29 cellular contexts compared by ENCODE assay signal in genomic region chr15:62407216-62407615, GRCh38.
"Had no signal": no experiment of that assay in that cellular context is flagged by ENCODE, and none has a peak within 500 bp of the region (broad histone marks: within the 10 kb centered on the region; RNA-seq: fewer than 3 reads in every experiment).

No MANE protein-coding gene starts in this region.

- DNase-seq: activated B cell treated with CpG ODN at 0.5 μM for 24 hours; activated CD4-positive, alpha-beta T cell treated with anti-CD3 and anti-CD28 coated beads for 48 hours; activated CD4-positive, alpha-beta T cell treated with anti-CD3 and anti-CD28 coated beads, Interleukin-2, amount 50 U/mL, for 1 hour; activated CD4-positive, alpha-beta T cell treated with anti-CD3 and anti-CD28 coated beads, Interleukin-2, amount 50 U/mL, for 48 hours; activated CD8-positive, alpha-beta memory T cell treated with anti-CD3 and anti-CD28 coated beads for 24 hours; activated CD8-positive, alpha-beta T cell treated with anti-CD3 and anti-CD28 coated beads for 36 hours; activated effector memory CD4-positive, alpha-beta T cell treated with Interleukin-2 at 50 U/mL for 16 hours; activated naive CD4-positive, alpha-beta T cell treated with anti-CD3 and anti-CD28 coated beads for 36 hours; activated naive CD8-positive, alpha-beta T cell treated with anti-CD3 and anti-CD28 coated beads for 36 hours; activated naive CD8-positive, alpha-beta T cell treated with anti-CD3 and anti-CD28 coated beads, Interleukin-2, amount 50 U/mL, for 24 hours; activated T-cell treated with anti-CD3 and anti-CD28 coated beads, Interleukin-2, amount 50 U/mL, for 4 hours; amniotic stem cell; anterior cingulate cortex; caudate nucleus; cortex of kidney; dermis blood vessel endothelial cell; effector CD4-positive, alpha-beta T cell; effector memory CD8-positive, alpha-beta T cell; erythroblast; foreskin melanocyte; heart right ventricle; T-helper 1 cell; T-helper 17 cell; T1000; WERI-Rb-1 had no signal

- ATAC-seq: activated CD4-positive, CD25-positive, alpha-beta regulatory T cell treated with anti-CD3 and anti-CD28 coated beads, Interleukin-2, amount 50 U/mL, for 24 hours; activated CD8-positive, alpha-beta T cell treated with anti-CD3 and anti-CD28 coated beads for 36 hours; activated naive CD8-positive, alpha-beta T cell treated with anti-CD3 and anti-CD28 coated beads, Interleukin-2, amount 50 U/mL, for 24 hours; activated T-cell treated with anti-CD3 and anti-CD28 coated beads, Interleukin-2, amount 50 U/mL, for 4 hours; activated T-helper 17 cell treated with anti-CD3 and anti-CD28 coated beads, Interleukin-2, amount 50 U/mL, for 72 hours; effector memory CD8-positive, alpha-beta T cell; gastroesophageal sphincter; heart right ventricle; T-helper 17 cell had no signal

- H3K4me3 ChIP-seq: esophagus muscularis mucosa, gastroesophageal sphincter, heart right ventricle had no signal

- H3K27me3 ChIP-seq: esophagus muscularis mucosa, gastroesophageal sphincter, heart right ventricle had no signal

- H3K36me3 ChIP-seq: esophagus muscularis mucosa, gastroesophageal sphincter, heart right ventricle, WERI-Rb-1 had no signal

- H3K9me3 ChIP-seq: esophagus muscularis mucosa, gastroesophageal sphincter, heart right ventricle had no signal
